25 cellular contexts compared by ENCODE assay signal in genomic region chr11:1518301-1518700, GRCh38.
"Had no signal": no experiment of that assay in that cellular context is flagged by ENCODE, and none has a peak within 500 bp of the region (broad histone marks: within the 10 kb centered on the region; RNA-seq: fewer than 3 reads in every experiment).

No MANE protein-coding gene starts in this region.

- H3K36me3 ChIP-seq: brain microvascular endothelial cell, cardiac muscle cell, Peyer's patch had no signal

- H3K27ac ChIP-seq: brain microvascular endothelial cell, cardiac muscle cell, Peyer's patch, RWPE1 had no signal

- DNase-seq: activated B cell treated with CpG ODN at 0.5 μM for 24 hours; activated CD4-positive, alpha-beta T cell treated with anti-CD3 and anti-CD28 coated beads for 1 hour; activated CD4-positive, alpha-beta T cell treated with anti-CD3 and anti-CD28 coated beads, Interleukin-2, amount 10 ng/mL, durations not matched to agents 24 days and 14 days; activated CD4-positive, alpha-beta T cell treated with anti-CD3 and anti-CD28 coated beads, Interleukin-2, amount 50 U/mL, for 48 hours; activated effector memory CD4-positive, alpha-beta T cell treated with anti-CD3 and anti-CD28 coated beads, Interleukin-2, amount 50 U/mL, for 16 hours; activated naive CD4-positive, alpha-beta T cell treated with anti-CD3 and anti-CD28 coated beads for 36 hours; activated T-cell treated with anti-CD3 and anti-CD28 coated beads, Interleukin-2, amount 50 U/mL, for 4 hours; amygdala; brain microvascular endothelial cell; Kasumi-1; KBM-7; NCI-H1048; NCI-H146; NCI-H187 treated with DMSO at 0.1 percent for 48 hours; NCI-H2081 treated with DMSO at 0.1 percent for 48 hours; NCI-H446; NCI-H524; Peyer's patch; SIG-M5; T-cell; T-helper 2 cell; T1000 had no signal

- H3K27me3 Mint-ChIP-seq: activated B cell treated with CpG ODN at 0.5 μM for 24 hours; activated CD4-positive, alpha-beta T cell treated with anti-CD3 and anti-CD28 coated beads, Interleukin-2, amount 10 ng/mL, durations not matched to agents 24 days and 14 days; activated naive CD8-positive, alpha-beta T cell; T-cell had no signal

- H3K4me3 ChIP-seq: cardiac muscle cell, Peyer's patch had no signal

- H3K9me3 Mint-ChIP-seq: activated B cell treated with CpG ODN at 0.5 μM for 24 hours; activated CD4-positive, alpha-beta T cell treated with anti-CD3 and anti-CD28 coated beads, Interleukin-2, amount 10 ng/mL, durations not matched to agents 24 days and 14 days; activated naive CD4-positive, alpha-beta T cell treated with anti-CD3 and anti-CD28 coated beads for 36 hours; activated T-cell treated with anti-CD3 and anti-CD28 coated beads, Interleukin-2, amount 50 U/mL, for 4 hours; T-cell had no signal

- ATAC-seq: activated T-cell treated with anti-CD3 and anti-CD28 coated beads, Interleukin-2, amount 50 U/mL, for 4 hours; T-cell had no signal

- H3K27me3 ChIP-seq: brain microvascular endothelial cell, cardiac muscle cell, Peyer's patch had no signal

- H3K36me3 Mint-ChIP-seq: activated naive CD8-positive, alpha-beta T cell had no signal

- H3K4me3 Mint-ChIP-seq: activated B cell treated with CpG ODN at 0.5 μM for 24 hours; activated CD4-positive, alpha-beta T cell treated with anti-CD3 and anti-CD28 coated beads, Interleukin-2, amount 10 ng/mL, durations not matched to agents 24 days and 14 days; activated naive CD4-positive, alpha-beta T cell treated with anti-CD3 and anti-CD28 coated beads for 36 hours; activated naive CD8-positive, alpha-beta T cell; activated T-cell treated with anti-CD3 and anti-CD28 coated beads, Interleukin-2, amount 50 U/mL, for 4 hours had no signal

- H3K27ac Mint-ChIP-seq: activated B cell treated with CpG ODN at 0.5 μM for 24 hours; activated CD4-positive, alpha-beta T cell treated with anti-CD3 and anti-CD28 coated beads, Interleukin-2, amount 10 ng/mL, durations not matched to agents 24 days and 14 days; activated naive CD4-positive, alpha-beta T cell treated with anti-CD3 and anti-CD28 coated beads for 36 hours; activated naive CD8-positive, alpha-beta T cell had no signal

- H3K9me3 ChIP-seq: Peyer's patch had no signal
